Comparison of ENCODE assay signal across 14 cellular contexts in genomic region chrX:150155396-150156048, GRCh38.
DNase-seq lines count a peak whose midpoint lies in the region; ATAC-seq and TF ChIP-seq lines count a peak whose summit lies in the region.
"Had no signal": no experiment of that assay in that cellular context is flagged by ENCODE, and none has a peak within 500 bp of the region (broad histone marks: within the 10 kb centered on the region; RNA-seq: fewer than 3 reads in every experiment).

No MANE protein-coding gene starts in this region.

- no peak overlapping the region for H3K4me3 Mint-ChIP-seq in T-cell
- H3K4me3 Mint-ChIP-seq: activated CD4-positive, alpha-beta T cell treated with anti-CD3 and anti-CD28 coated beads, Interleukin-2, amount 10 ng/mL, durations not matched to agents 24 days and 14 days; activated naive CD8-positive, alpha-beta T cell treated with anti-CD3 and anti-CD28 coated beads, Interleukin-2, amount 10 ng/mL, durations not matched to agents 7 days and 5 days had no signal

- CTCF ChIA-PET in AG04450 (lab: Charles Lee) (no interaction called here), HEK293 (lab: Yijun Ruan, JAX) (interaction anchor here (0.6 kb wide), 1 partner anchor 573 kb away, joined by 4 read pairs; no protein-coding TSS in a partner anchor), T-cell (lab: Charles Lee) (no interaction called here)

- H3K4me1 ChIP-seq in HEK293 (ENCODE audit: control insufficient read depth, insufficient read depth, low read length): peaks cover 5% of the 10 kb centered on the region; the same call in 1 of the 2 replicates
- no peaks in the 10 kb centered on the region for H3K4me1 ChIP-seq in adrenal gland (replicated peaks in 1 of 2)

- no peaks in the 10 kb centered on the region for H3K4me1 Mint-ChIP-seq in T-cell
- H3K4me1 Mint-ChIP-seq: activated CD4-positive, alpha-beta T cell treated with anti-CD3 and anti-CD28 coated beads, Interleukin-2, amount 10 ng/mL, durations not matched to agents 24 days and 14 days; activated naive CD8-positive, alpha-beta T cell treated with anti-CD3 and anti-CD28 coated beads, Interleukin-2, amount 10 ng/mL, durations not matched to agents 7 days and 5 days had no signal

- POLR2A ChIA-PET in AG04450 (lab: Yijun Ruan, JAX): no interaction called here
- POLR2A ChIA-PET in HEK293 (lab: Yijun Ruan, JAX): no interaction called here
- POLR2A ChIA-PET in T-cell (lab: Charles Lee): no interaction called here

- no peak overlapping the region for H3K27ac Mint-ChIP-seq in T-cell
- H3K27ac Mint-ChIP-seq: activated CD4-positive, alpha-beta T cell treated with anti-CD3 and anti-CD28 coated beads, Interleukin-2, amount 10 ng/mL, durations not matched to agents 24 days and 14 days; activated naive CD8-positive, alpha-beta T cell treated with anti-CD3 and anti-CD28 coated beads, Interleukin-2, amount 10 ng/mL, durations not matched to agents 7 days and 5 days had no signal

- WGBS in adrenal gland, 4 donors: 30 to 54% (median 35%) methylated on average over 2 to 5 of the region's 5 CpGs

- H3K36me3 Mint-ChIP-seq in T-cell: no peaks in the 10 kb centered on the region
- H3K36me3 Mint-ChIP-seq: activated naive CD8-positive, alpha-beta T cell treated with anti-CD3 and anti-CD28 coated beads, Interleukin-2, amount 10 ng/mL, durations not matched to agents 7 days and 5 days had no signal

- no peaks in the 10 kb centered on the region for H3K9me3 Mint-ChIP-seq in T-cell
- H3K9me3 Mint-ChIP-seq: activated CD4-positive, alpha-beta T cell treated with anti-CD3 and anti-CD28 coated beads, Interleukin-2, amount 10 ng/mL, durations not matched to agents 24 days and 14 days; activated naive CD8-positive, alpha-beta T cell treated with anti-CD3 and anti-CD28 coated beads, Interleukin-2, amount 10 ng/mL, durations not matched to agents 7 days and 5 days had no signal

- intact Hi-C loops in adrenal gland (cut with DNase I) (no loop called here), left ventricle myocardium superior (cut with micrococcal nuclease) (no loop called here)

- no peak overlapping the region for H3K4me3 ChIP-seq in AG04450 (ENCODE audit: low read depth, low read length)
- H3K4me3 ChIP-seq in HEK293 (ENCODE audit: low read depth, low read length): no peak overlapping the region
- no peak overlapping the region for H3K4me3 ChIP-seq in adrenal gland

- H3K36me3 ChIP-seq in HEK293 (ENCODE audit: control insufficient read depth in 2 of 2, insufficient read depth in 1 of 2, low read length in 2 of 2): no peaks in the 10 kb centered on the region
- no peaks in the 10 kb centered on the region for H3K36me3 ChIP-seq in adrenal gland (replicated peaks in 1 of 2)

- DNase-seq in AG04450 (ENCODE audit: low read depth, low spot score) (peak; percentile 10), adrenal gland (peak; percentile 37 to 68 (median 58)), left ventricle myocardium superior (peak; percentile 40), occipital lobe (lab: John Stamatoyannopoulos, UW) (no peak), NCI-H1694 (lab: John Stamatoyannopoulos, UW) (no peak), T-cell (no peak), NCI-H2196 treated with DMSO at 0.1 percent for 48 hours (lab: John Stamatoyannopoulos, UW; ENCODE audit: unreplicated experiment) (no peak)
- DNase-seq: activated CD4-positive, alpha-beta T cell treated with anti-CD3 and anti-CD28 coated beads, Interleukin-2, amount 10 ng/mL, durations not matched to agents 24 days and 14 days; activated naive CD8-positive, alpha-beta T cell treated with anti-CD3 and anti-CD28 coated beads, Interleukin-2, amount 10 ng/mL, durations not matched to agents 7 days and 5 days; NCI-H1092; stimulated activated CD4-positive, alpha-beta T cell treated with anti-CD3 and anti-CD28 coated beads, Interleukin-15, amount 100 ng/mL, for 24 hours; substantia nigra had no signal

- H3K27ac ChIP-seq in AG04450 (ENCODE audit: low read depth, low read length) (no peak overlapping the region), HEK293 (ENCODE audit: extremely low read depth, low read depth, low read length) (no peak overlapping the region), adrenal gland (no peak overlapping the region)

- H3K9me3 ChIP-seq in AG04450 (ENCODE audit: control insufficient read depth, insufficient read depth, low read length) (no peaks in the 10 kb centered on the region), HEK293 (ENCODE audit: control insufficient read depth, insufficient read depth, low read depth, low read length) (no peaks in the 10 kb centered on the region), adrenal gland (replicated peaks in 1 of 3) (no peaks in the 10 kb centered on the region)

- H3K27me3 Mint-ChIP-seq in T-cell: peaks cover 0 to 1% of the 10 kb centered on the region in 2 donors
- H3K27me3 Mint-ChIP-seq: activated CD4-positive, alpha-beta T cell treated with anti-CD3 and anti-CD28 coated beads, Interleukin-2, amount 10 ng/mL, durations not matched to agents 24 days and 14 days; activated naive CD8-positive, alpha-beta T cell treated with anti-CD3 and anti-CD28 coated beads, Interleukin-2, amount 10 ng/mL, durations not matched to agents 7 days and 5 days had no signal

- H3K27me3 ChIP-seq in AG04450 (ENCODE audit: control insufficient read depth, insufficient read depth, low read length) (no peaks in the 10 kb centered on the region), adrenal gland (no peaks in the 10 kb centered on the region)

- no peak for TF ChIP-seq POLR2A in adrenal gland (IDR thresholded peaks at IDR 0.05)

- no peak for TF ChIP-seq CTCF in AG04450 (IDR thresholded peaks at IDR 0.05; ENCODE audit: low read depth, low read length)
- TF ChIP-seq CTCF in HEK293 (tag by site-specific recombination; IDR thresholded peaks at IDR 0.05): no peak
- TF ChIP-seq CTCF in adrenal gland (IDR thresholded peaks at IDR 0.05): no peak

- ATAC-seq in left ventricle myocardium superior: peak; percentile 29
- no peak for ATAC-seq in T-cell (replicated peaks in 1 of 4)
- ATAC-seq: Panc1 had no signal

TF ChIP-seq in HEK293, 187 proteins besides CTCF, POLR2A, EP300 and RAD21 (continues in another document):
- TF ChIP-seq ZNF530 (tag by site-specific recombination; IDR thresholded peaks at IDR 0.05; ENCODE audit: low read depth) (no peak), GFI1B (tag by site-specific recombination; IDR thresholded peaks at IDR 0.05) (no peak), ATF2 (tag by site-specific recombination; IDR thresholded peaks at IDR 0.05; ENCODE audit: low read depth) (0 out of 2 replicates have a peak, but pooled peaks have one; percentile 6), ZNF549 (tag by site-specific recombination; IDR thresholded peaks at IDR 0.05) (no peak), ZNF24 (tag by site-specific recombination; IDR thresholded peaks at IDR 0.05) (no peak), ZNF311 (tag by site-specific recombination; IDR thresholded peaks at IDR 0.05; ENCODE audit: borderline replicate concordance) (no peak), ZNF660 (tag by site-specific recombination; IDR thresholded peaks at IDR 0.05) (peak; percentile 65; the same call in 1 of the 2 replicates), ZNF335 (tag by site-specific recombination; conservative IDR thresholded peaks at IDR 0.05) (no peak), ZSCAN18 (tag by site-specific recombination; IDR thresholded peaks at IDR 0.05) (no peak), KLF16 (tag by site-specific recombination; IDR thresholded peaks at IDR 0.05) (no peak), ZNF37A (tag by site-specific recombination; IDR thresholded peaks at IDR 0.05) (no peak)
- TF ChIP-seq, protein P1, sequence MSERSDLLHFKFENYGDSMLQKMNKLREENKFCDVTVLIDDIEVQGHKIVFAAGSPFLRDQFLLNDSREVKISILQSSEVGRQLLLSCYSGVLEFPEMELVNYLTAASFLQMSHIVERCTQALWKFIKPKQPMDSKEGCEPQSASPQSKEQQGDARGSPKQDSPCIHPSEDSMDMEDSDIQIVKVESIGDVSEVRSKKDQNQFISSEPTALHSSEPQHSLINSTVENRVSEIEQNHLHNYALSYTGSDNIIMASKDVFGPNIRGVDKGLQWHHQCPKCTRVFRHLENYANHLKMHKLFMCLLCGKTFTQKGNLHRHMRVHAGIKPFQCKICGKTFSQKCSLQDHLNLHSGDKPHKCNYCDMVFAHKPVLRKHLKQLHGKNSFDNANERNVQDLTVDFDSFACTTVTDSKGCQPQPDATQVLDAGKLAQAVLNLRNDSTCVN (tag by site-specific recombination; optimal IDR thresholded peaks at IDR 0.05): no peak

Comparison
In these comparisons a context has a peak if more than half of its experiments do, and no peak if none do; other contexts are left out.
1. DNase-seq: peak in AG04450 (single experiment), adrenal gland (7 of 7) and left ventricle myocardium superior (single experiment); none in occipital lobe (single experiment), NCI-H1694 (single experiment), T-cell (0 of 34) and NCI-H2196 treated with DMSO at 0.1 percent for 48 hours (single experiment).